Comparison of ENCODE assay signal across 8 cellular contexts in the genomic region with DNA sequence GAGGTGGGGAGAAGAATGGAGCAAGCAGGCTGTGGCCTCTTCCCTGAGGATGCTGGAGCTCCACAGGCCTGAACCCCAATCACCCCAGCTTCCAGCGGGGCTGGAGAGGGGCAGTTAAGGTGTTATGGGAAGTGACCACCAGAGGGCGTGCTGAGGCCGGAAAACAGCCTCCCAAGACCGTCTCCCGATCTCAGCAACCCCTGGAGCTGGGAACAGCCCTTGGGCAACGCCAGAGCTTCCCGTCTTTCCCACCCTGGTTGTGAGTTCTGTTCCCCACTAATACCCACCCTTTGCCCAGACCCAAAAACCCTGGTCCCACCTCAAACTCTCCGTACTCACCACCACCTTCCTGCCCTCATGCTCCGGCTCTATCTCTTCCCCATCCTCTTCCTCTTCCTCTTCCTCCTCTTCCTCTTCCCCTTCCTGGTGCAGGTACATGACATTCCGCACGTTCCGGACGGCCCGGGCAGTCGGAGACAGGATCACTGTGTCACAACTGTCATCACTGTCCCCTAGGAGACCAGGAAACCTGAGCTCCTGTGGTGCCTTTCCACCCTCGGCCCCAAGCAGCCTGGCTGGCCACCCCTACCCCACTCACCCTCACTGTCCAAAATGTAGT. TPM values are rescaled to one million over a fixed set of nuclear protein-coding genes. Genes with fewer than 3 reads are reported as not detected.
A peak's percentile ranks its signal among the peaks of the same experiment; 100 is the strongest.
DNase-seq lines count a peak whose midpoint lies in the region; TF ChIP-seq lines count a peak whose summit lies in the region.

No MANE protein-coding gene starts in this region.

- H3K4me3 ChIP-seq in liver (ENCODE audit: low read depth in 1 of 3, low read length in 3 of 3), result no peak overlapping the region

- DNase-seq in NOMO-1 (lab: John Stamatoyannopoulos, UW; ENCODE audit: unreplicated experiment in 2 of 2) (peak; percentile 10 to 29), NOMO-1 treated with DMSO at 0.1 percent for 48 hours (lab: John Stamatoyannopoulos, UW; ENCODE audit: unreplicated experiment) (no peak), NCI-H2196 treated with DMSO at 0.1 percent for 48 hours (lab: John Stamatoyannopoulos, UW; ENCODE audit: unreplicated experiment) (peak; percentile 69), NCI-H446 treated with DMSO at 0.1 percent for 48 hours (lab: John Stamatoyannopoulos, UW) (no peak)
- DNase-seq in activated CD4-positive, alpha-beta T cell treated with anti-CD3 and anti-CD28 coated beads for 4 hours, result peak; percentile 59 to 70
- DNase-seq in stimulated activated CD4-positive, alpha-beta T cell treated with anti-CD3 and anti-CD28 coated beads, Interleukin-4, amount 100 ng/mL, for 48 hours (ENCODE audit: low read depth in 2 of 2), result peak; percentile 58 to 73

- peak; percentile 93 for TF ChIP-seq RAD21 in liver (IDR thresholded peaks at IDR 0.05)

- no peaks in the 10 kb centered on the region for H3K27me3 ChIP-seq in liver (ENCODE audit: control insufficient read depth in 4 of 4, insufficient read depth in 4 of 4, low read length in 3 of 4)

- no peaks in the 10 kb centered on the region for H3K9me3 ChIP-seq in liver (ENCODE audit: control insufficient read depth in 4 of 4, low read length in 3 of 4)

- H3K9ac ChIP-seq in liver (ENCODE audit: low read depth in 1 of 2, low read length in 2 of 2), result no peak overlapping the region

- WGBS in liver, result 18% methylated on average over 16 of the region's 16 CpGs

- TF ChIP-seq CTCF in liver (IDR thresholded peaks at IDR 0.05; ENCODE audit: low read depth, low read length, missing input control), result peak; percentile 78

- peaks cover 3 to 26% (median 13%) of the 10 kb centered on the region in 4 donors for H3K36me3 ChIP-seq in liver (ENCODE audit: control insufficient read depth in 4 of 4, insufficient read depth in 3 of 4, low read depth in 1 of 4, low read length in 3 of 4)

- peaks cover 6 to 24% (median 18%) of the 10 kb centered on the region in 4 donors for H3K4me1 ChIP-seq in liver (ENCODE audit: control insufficient read depth in 4 of 4, insufficient read depth in 4 of 4, low read length in 3 of 4)

- peak overlapping the region; percentile 76 for H3K27ac ChIP-seq in cingulate gyrus (ENCODE audit: low read depth, low read length)
- H3K27ac ChIP-seq in liver (ENCODE audit: low read depth in 1 of 2, low read length in 2 of 2), result peak overlapping the region; percentile 17 to 41

TF ChIP-seq in liver, 16 proteins besides CTCF, POLR2A, EP300 and RAD21:
- TF ChIP-seq RXRA (IDR thresholded peaks at IDR 0.05) (peak in 1 of 2 donors; percentile 40), HNF4G (IDR thresholded peaks at IDR 0.05) (no peak)

RNA-seq across cellular contexts. Expression of a gene that starts 13.1 kb away (rescaled TPM):
- 10 to 100 TPM in 1 of 2 donors, 1 to 10 TPM in 1; 6.0 to 15.2 TPM for total RNA-seq in liver
- polyA plus RNA-seq in liver, result 10 to 100 TPM; 11.3 to 20.3 TPM

RNA-seq across cellular contexts. Expression of a gene that starts 16.2 kb away (rescaled TPM):
- 10 to 100 TPM; 11.7 to 94.0 TPM for total RNA-seq in liver
- 10 to 100 TPM; 44.7 to 47.2 TPM for polyA plus RNA-seq in liver

RNA-seq across cellular contexts. Expression of a gene that starts 31.4 kb away (rescaled TPM):
- 10 to 100 TPM in 1 of 2 donors, 1 to 10 TPM in 1; 1.6 to 13.6 TPM for total RNA-seq in liver
- 10 to 100 TPM; 10.5 to 17.6 TPM for polyA plus RNA-seq in liver

RNA-seq across cellular contexts. Expression of a gene that starts 37.2 kb away (rescaled TPM):
- 1 to 10 TPM in 1 of 2 donors, under 1 TPM in 1; 0.92 to 9.4 TPM for total RNA-seq in liver
- polyA plus RNA-seq in liver, result 1 to 10 TPM in 1 of 2 donors, under 1 TPM in 1; 0.48 to 1.6 TPM

RNA-seq across cellular contexts. Expression of a gene that starts 59.8 kb away (rescaled TPM):
- total RNA-seq in liver, result 100 to 1,000 TPM; 264 to 273 TPM
- polyA plus RNA-seq in liver, result 10 to 100 TPM; 32.1 to 73.2 TPM

Comparison
In these comparisons a context has a peak if more than half of its experiments do, and no peak if none do; other contexts are left out.
1. DNase-seq: peak in NOMO-1 (2 of 2), NCI-H2196 treated with DMSO at 0.1 percent for 48 hours (single experiment), activated CD4-positive, alpha-beta T cell treated with anti-CD3 and anti-CD28 coated beads for 4 hours (2 of 2) and stimulated activated CD4-positive, alpha-beta T cell treated with anti-CD3 and anti-CD28 coated beads, Interleukin-4, amount 100 ng/mL, for 48 hours (2 of 2); none in NOMO-1 treated with DMSO at 0.1 percent for 48 hours (single experiment) and NCI-H446 treated with DMSO at 0.1 percent for 48 hours (single experiment).